ENCODE assay signal across 1 cellular context in the genomic region with DNA sequence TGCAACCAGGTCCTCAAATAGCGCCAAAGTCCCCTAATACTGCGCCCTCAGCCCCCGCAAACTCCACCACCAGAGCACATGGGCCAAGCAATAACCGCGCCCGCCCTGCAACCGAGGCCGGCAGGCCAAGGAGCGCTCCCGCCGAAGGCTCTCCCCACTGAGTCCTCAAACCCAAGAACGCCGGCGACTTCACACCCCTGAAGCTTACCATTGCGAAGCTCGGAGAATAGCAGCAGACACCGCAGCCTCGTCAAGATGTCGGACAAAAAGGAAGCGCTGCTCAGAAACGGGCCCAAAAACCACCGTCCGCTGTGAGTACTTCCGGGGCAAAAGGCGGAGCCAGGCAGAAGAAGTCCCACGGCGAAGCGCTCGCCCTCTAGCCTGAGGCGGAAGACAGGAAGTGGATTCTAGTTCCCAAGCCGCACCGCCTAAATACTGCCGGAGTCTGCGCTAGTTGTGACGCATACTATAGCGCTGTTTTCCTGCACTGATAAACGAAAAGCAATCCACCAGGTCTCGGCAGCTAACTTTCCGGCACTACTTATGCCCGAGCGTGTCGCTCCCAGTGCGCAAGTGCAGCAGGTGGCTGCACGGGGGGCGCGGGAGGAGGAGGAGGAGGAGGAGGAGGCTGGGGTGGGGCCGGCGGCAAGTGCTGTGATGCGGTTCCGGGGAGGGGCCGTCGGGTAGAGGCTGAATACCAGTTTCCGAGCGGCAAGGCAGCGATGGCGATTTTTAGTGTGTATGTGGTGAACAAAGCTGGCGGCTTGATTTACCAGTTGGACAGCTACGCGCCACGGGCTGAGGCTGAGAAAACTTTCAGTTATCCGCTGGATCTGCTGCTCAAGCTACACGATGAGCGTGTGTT.
TF ChIP-seq lines count a peak whose summit lies in the region.

Gene RPS25, minus strand, starts transcription at position 270 of the 865 bp plus-strand sequence. Its CDS starts 59 bp downstream, at position 211.
A gene with protein sequence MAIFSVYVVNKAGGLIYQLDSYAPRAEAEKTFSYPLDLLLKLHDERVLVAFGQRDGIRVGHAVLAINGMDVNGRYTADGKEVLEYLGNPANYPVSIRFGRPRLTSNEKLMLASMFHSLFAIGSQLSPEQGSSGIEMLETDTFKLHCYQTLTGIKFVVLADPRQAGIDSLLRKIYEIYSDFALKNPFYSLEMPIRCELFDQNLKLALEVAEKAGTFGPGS (plus strand): TSS at position 693 of the 865 bp plus-strand sequence. CDS start 30 bp downstream, at position 723.

TF ChIP-seq in GM12878, 131 proteins besides CTCF, POLR2A, EP300 and RAD21 (continued from another document):
- peak; percentile 79 for TF ChIP-seq HCFC1 (IDR thresholded peaks at IDR 0.05; ENCODE audit: low read length)
- TF ChIP-seq, protein P1, sequence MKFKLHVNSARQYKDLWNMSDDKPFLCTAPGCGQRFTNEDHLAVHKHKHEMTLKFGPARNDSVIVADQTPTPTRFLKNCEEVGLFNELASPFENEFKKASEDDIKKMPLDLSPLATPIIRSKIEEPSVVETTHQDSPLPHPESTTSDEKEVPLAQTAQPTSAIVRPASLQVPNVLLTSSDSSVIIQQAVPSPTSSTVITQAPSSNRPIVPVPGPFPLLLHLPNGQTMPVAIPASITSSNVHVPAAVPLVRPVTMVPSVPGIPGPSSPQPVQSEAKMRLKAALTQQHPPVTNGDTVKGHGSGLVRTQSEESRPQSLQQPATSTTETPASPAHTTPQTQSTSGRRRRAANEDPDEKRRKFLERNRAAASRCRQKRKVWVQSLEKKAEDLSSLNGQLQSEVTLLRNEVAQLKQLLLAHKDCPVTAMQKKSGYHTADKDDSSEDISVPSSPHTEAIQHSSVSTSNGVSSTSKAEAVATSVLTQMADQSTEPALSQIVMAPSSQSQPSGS (IDR thresholded peaks at IDR 0.05; ENCODE audit: low read length), result no peak
- peak; percentile 28 for TF ChIP-seq GATAD2B (conservative IDR thresholded peaks at IDR 0.05; ENCODE audit: low read depth)
